8 cellular contexts compared by ENCODE assay signal in the genomic region with DNA sequence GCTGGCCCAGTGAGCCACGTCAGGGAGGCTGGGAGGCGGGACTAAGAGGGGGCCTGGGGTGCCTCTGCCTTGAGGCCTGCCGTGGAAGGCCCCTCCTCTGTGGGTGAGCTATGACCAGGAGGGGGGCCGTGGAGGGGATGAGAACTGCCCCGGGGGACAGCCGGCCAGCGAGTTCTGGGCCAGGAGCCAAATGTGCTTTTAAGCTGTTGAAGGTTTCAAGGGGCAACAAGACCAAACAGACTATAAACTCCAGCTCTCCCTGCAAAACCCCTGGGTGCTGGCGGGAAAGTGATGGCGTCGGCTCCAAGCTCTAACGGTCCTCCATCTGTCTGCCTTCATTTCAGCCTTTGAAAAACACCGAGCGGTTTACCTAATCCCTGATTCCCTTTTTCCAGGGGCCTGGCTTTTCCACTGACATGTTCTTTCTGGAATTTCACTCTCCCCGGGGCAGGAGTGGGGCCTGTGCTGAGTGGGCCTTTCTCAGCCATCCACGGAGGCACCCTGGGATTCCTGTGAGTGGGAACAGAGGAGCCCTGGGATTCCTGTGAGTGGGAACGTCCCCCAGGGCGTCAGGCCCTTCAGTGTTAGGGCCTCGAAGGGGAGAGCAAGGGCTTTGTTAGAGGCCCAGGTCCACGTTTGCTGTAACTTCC.
A peak's percentile ranks its signal among the peaks of the same experiment; 100 is the strongest.
DNase-seq lines count a peak whose midpoint lies in the region; ATAC-seq and TF ChIP-seq lines count a peak whose summit lies in the region.
"Had no signal": no experiment of that assay in that cellular context is flagged by ENCODE, and none has a peak within 500 bp of the region (broad histone marks: within the 10 kb centered on the region; RNA-seq: fewer than 3 reads in every experiment).

No MANE protein-coding gene starts in this region.

- DNase-seq in NCI-H1105 treated with DMSO at 0.1 percent for 48 hours (lab: John Stamatoyannopoulos, UW) (peak; percentile 94), right lobe of liver (no peak), ureter (ENCODE audit: low spot score) (peak; percentile 81), HUDEP-2 (lab: John Stamatoyannopoulos, UW; ENCODE audit: unreplicated experiment in 76 of 76) (no peak)
- DNase-seq: activated naive CD8-positive, alpha-beta T cell treated with anti-CD3 and anti-CD28 coated beads, Interleukin-2, amount 10 ng/mL, durations not matched to agents 7 days and 5 days had no signal

- peak in 3 of 4 donors; percentile 22 to 53 (median 49) for ATAC-seq in right lobe of liver
- ATAC-seq in GM18858 (IDR thresholded peaks at IDR 0.05; ENCODE audit: unreplicated experiment): no peak
- no peak for ATAC-seq in HG03520 (IDR thresholded peaks at IDR 0.05; ENCODE audit: unreplicated experiment)

- intact Hi-C loops in right lobe of liver (cut with DNase I): loop anchor here in 1 of 2 donors (10.0 kb wide), 1 partner anchor 278 kb away; no protein-coding TSS in a partner anchor

- H3K4me1 ChIP-seq in right lobe of liver: no peaks in the 10 kb centered on the region

- peaks cover 0 to 2% (median 0%) of the 10 kb centered on the region in 5 experiments for H3K9me3 Mint-ChIP-seq in brain

- H3K27ac Mint-ChIP-seq in brain: peak overlapping the region; percentile 84 to 97 (median 94)
- H3K27ac Mint-ChIP-seq: activated naive CD8-positive, alpha-beta T cell treated with anti-CD3 and anti-CD28 coated beads, Interleukin-2, amount 10 ng/mL, durations not matched to agents 7 days and 5 days had no signal

- H3K36me3 Mint-ChIP-seq in brain: no peaks in the 10 kb centered on the region
- H3K36me3 Mint-ChIP-seq: activated naive CD8-positive, alpha-beta T cell treated with anti-CD3 and anti-CD28 coated beads, Interleukin-2, amount 10 ng/mL, durations not matched to agents 7 days and 5 days had no signal

- peak overlapping the region in 1 of 5 experiments; percentile 45 for H3K4me3 Mint-ChIP-seq in brain
- H3K4me3 Mint-ChIP-seq: activated naive CD8-positive, alpha-beta T cell treated with anti-CD3 and anti-CD28 coated beads, Interleukin-2, amount 10 ng/mL, durations not matched to agents 7 days and 5 days had no signal

- H3K27ac ChIP-seq in right lobe of liver: peak overlapping the region in 1 of 3 donors; percentile 39

- 62% methylated on average over 8 of the region's 19 CpGs for WGBS in right lobe of liver (ENCODE audit: insufficient coverage, low coverage, low lambda C conversion rate, missing lambda C conversion rate)

- H3K4me3 ChIP-seq in right lobe of liver: no peak overlapping the region

- no peak for TF ChIP-seq POLR2A in right lobe of liver (IDR thresholded peaks at IDR 0.05)

- peaks cover 61% of the 10 kb centered on the region for H3K4me1 Mint-ChIP-seq in brain
- H3K4me1 Mint-ChIP-seq: activated naive CD8-positive, alpha-beta T cell treated with anti-CD3 and anti-CD28 coated beads, Interleukin-2, amount 10 ng/mL, durations not matched to agents 7 days and 5 days had no signal

- no peaks in the 10 kb centered on the region for H3K27me3 ChIP-seq in right lobe of liver

- H3K36me3 ChIP-seq in right lobe of liver: no peaks in the 10 kb centered on the region

- peaks cover 3% of the 10 kb centered on the region for H3K27me3 Mint-ChIP-seq in brain
- H3K27me3 Mint-ChIP-seq: activated naive CD8-positive, alpha-beta T cell treated with anti-CD3 and anti-CD28 coated beads, Interleukin-2, amount 10 ng/mL, durations not matched to agents 7 days and 5 days had no signal

- H3K9me3 ChIP-seq in right lobe of liver: no peaks in the 10 kb centered on the region

- TF ChIP-seq CTCF in brain (conservative IDR thresholded peaks at IDR 0.05) (no peak), right lobe of liver (IDR thresholded peaks at IDR 0.05) (no peak)

Comparison
In these comparisons a context has a peak if more than half of its experiments do, and no peak if none do; other contexts are left out.
1. DNase-seq: peak in NCI-H1105 treated with DMSO at 0.1 percent for 48 hours (single experiment) and ureter (single experiment); none in right lobe of liver (0 of 3) and HUDEP-2 (0 of 76).
2. ATAC-seq: peak in right lobe of liver (3 of 4); none in GM18858 (single experiment) and HG03520 (single experiment).